Comparison of ENCODE assay signal across 1 cellular context in genomic region chr11:45024846-45025623, GRCh38.
TF ChIP-seq lines count a peak whose summit lies in the region.

No MANE protein-coding gene starts in this region.

TF ChIP-seq in K562, 482 proteins besides CTCF, POLR2A, EP300 and RAD21:
- TF ChIP-seq ZBTB11 (CRISPR knock-in tag; IDR thresholded peaks at IDR 0.05) (no peak), BCOR (IDR thresholded peaks at IDR 0.05) (peak; percentile 48; the same call in 1 of the 2 replicates), RBM25 (IDR thresholded peaks at IDR 0.05; ENCODE audit: low read depth, low read length, severe bottlenecking) (peak; percentile 69), ZNF197 (CRISPR knock-in tag; IDR thresholded peaks at IDR 0.05; ENCODE audit: low read depth) (no peak), ADNP (tag; IDR thresholded peaks at IDR 0.05) (peak; percentile 52; the same call in 1 of the 2 replicates), ZFP36 (IDR thresholded peaks at IDR 0.05; ENCODE audit: low read depth, low read length, partially characterized antibody) (peak; percentile 74), CUX1 (CRISPR knock-in tag; IDR thresholded peaks at IDR 0.05) (no peak)
TF ChIP-seq in K562: peak in this region for 4.
